ENCODE assay signal across 8 cellular contexts in the genomic region with DNA sequence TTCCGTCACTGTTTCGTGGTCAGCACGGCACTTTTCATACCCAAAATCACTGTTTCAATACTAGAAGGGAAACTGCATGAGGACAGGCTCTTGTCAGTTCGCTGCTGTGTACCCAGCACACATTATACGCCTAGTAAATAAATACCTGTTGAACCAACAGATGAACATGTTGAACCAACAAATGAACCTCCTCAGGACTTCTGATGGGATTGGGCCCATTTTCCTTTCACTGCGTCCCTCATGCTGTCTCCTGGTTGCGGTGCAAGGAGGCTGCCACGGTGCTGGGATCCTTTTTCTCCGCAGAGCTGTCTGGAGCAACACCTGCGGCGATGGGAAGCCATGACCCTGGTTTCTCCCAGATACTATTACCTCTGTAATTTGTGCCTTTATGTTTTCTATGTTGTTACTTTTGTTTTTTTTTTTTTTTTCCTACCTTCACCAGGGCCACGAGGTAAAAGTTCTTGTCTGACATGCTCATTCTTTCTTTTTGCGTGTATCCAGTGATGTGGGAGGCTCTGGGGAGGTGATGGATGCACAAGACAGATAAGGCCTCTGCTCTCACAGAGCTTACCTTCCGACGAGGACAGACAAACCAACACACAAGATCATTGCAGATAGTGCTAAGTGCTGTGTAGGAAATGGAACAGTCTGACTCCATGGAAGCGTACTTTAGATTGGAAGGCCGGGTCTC. TPM values are rescaled to one million over a fixed set of nuclear protein-coding genes. Genes with fewer than 3 reads are reported as not detected.
DNase-seq lines count a peak whose midpoint lies in the region; ATAC-seq, FAIRE-seq and TF ChIP-seq lines count a peak whose summit lies in the region.

No MANE protein-coding gene starts in this region.

- peak overlapping the region; percentile 90 for H3K4me3 ChIP-seq in CD8-positive, alpha-beta T cell (ENCODE audit: low read depth, low read length)
- peak overlapping the region; percentile 61 for H3K4me3 ChIP-seq in PC-9
- H3K4me3 ChIP-seq in endothelial cell of umbilical vein (replicated peaks in 1 of 3; ENCODE audit: insufficient read depth in 1 of 3, low read depth in 1 of 3, low read length in 3 of 3), result peak overlapping the region; percentile 54 to 98 (median 81)
- peak overlapping the region; percentile 84 to 94 for H3K4me3 ChIP-seq in neutrophil (ENCODE audit: low read depth in 1 of 2, low read length in 1 of 2)

- peaks cover 51% of the 10 kb centered on the region for H3K4me1 ChIP-seq in CD8-positive, alpha-beta T cell (ENCODE audit: insufficient read depth, low read length)
- H3K4me1 ChIP-seq in PC-9 (replicated peaks; ENCODE audit: insufficient read depth) (peaks cover 18% of the 10 kb centered on the region), endothelial cell of umbilical vein (ENCODE audit: control insufficient read depth, extremely low read depth, insufficient read depth, low read length) (peaks cover 14% of the 10 kb centered on the region), neutrophil (ENCODE audit: control insufficient read depth in 1 of 2, insufficient read depth in 1 of 2, low read depth in 1 of 2, low read length in 1 of 2) (peaks cover 34% of the 10 kb centered on the region in 2 experiments)

- intact Hi-C loops in CD8-positive, alpha-beta T cell (cut with DNase I, micrococcal nuclease), result loop anchor here (1.0 to 10.0 kb wide), 11 partner anchors 19 to 1039 kb away; a partner anchor contains a TSS
- intact Hi-C loops in PC-9 (cut with micrococcal nuclease; ENCODE audit: unreplicated experiment) (loop anchor here (1.0 kb wide), 1 partner anchor 81 kb away; a partner anchor contains a TSS), endothelial cell of umbilical vein (cut with micrococcal nuclease) (loop anchor here (1.0 to 5.0 kb wide), 5 partner anchors 17 to 153 kb away; a partner anchor contains a TSS)

- H3K9me3 ChIP-seq in CD8-positive, alpha-beta T cell (ENCODE audit: low read length), result no peaks in the 10 kb centered on the region
- H3K9me3 ChIP-seq in PC-9 (ENCODE audit: insufficient read depth, low read depth), result no peaks in the 10 kb centered on the region
- H3K9me3 ChIP-seq in endothelial cell of umbilical vein (replicated peaks; ENCODE audit: control insufficient read depth, insufficient read depth, low read length), result no peaks in the 10 kb centered on the region
- no peaks in the 10 kb centered on the region for H3K9me3 ChIP-seq in neutrophil

- DNase-seq in CD8-positive, alpha-beta T cell, result no peak
- DNase-seq in PC-9 (no peak), endothelial cell of umbilical vein (ENCODE audit: low read depth, low spot score) (no peak), NCI-H446 (lab: John Stamatoyannopoulos, UW) (no peak), KG1 (lab: John Stamatoyannopoulos, UW) (no peak), RKO (ENCODE audit: low spot score) (no peak)

- H3K9me2 ChIP-seq in PC-9 (ENCODE audit: insufficient read depth), result no peaks in the 10 kb centered on the region

- H3K9me1 ChIP-seq in endothelial cell of umbilical vein (replicated peaks; ENCODE audit: control insufficient read depth, extremely low read depth, insufficient read depth, low read length), result no peaks in the 10 kb centered on the region

- peak overlapping the region; percentile 88 for H3K4me3 Mint-ChIP-seq in CD8-positive, alpha-beta T cell

- H3K27ac Mint-ChIP-seq in CD8-positive, alpha-beta T cell, result peak overlapping the region; percentile 96

- no peaks in the 10 kb centered on the region for H3K9me3 Mint-ChIP-seq in CD8-positive, alpha-beta T cell

- TF ChIP-seq POLR2A in endothelial cell of umbilical vein (IDR thresholded peaks at IDR 0.05; ENCODE audit: low read depth, low read length), result no peak

- peak overlapping the region; percentile 99 for H2AFZ ChIP-seq in PC-9
- no peak overlapping the region for H2AFZ ChIP-seq in endothelial cell of umbilical vein (ENCODE audit: low read depth, low read length)

- H4K20me1 ChIP-seq in PC-9 (ENCODE audit: insufficient read depth), result peaks cover 33% of the 10 kb centered on the region
- peaks cover 10% of the 10 kb centered on the region for H4K20me1 ChIP-seq in endothelial cell of umbilical vein (replicated peaks; ENCODE audit: control insufficient read depth, extremely low read depth, insufficient read depth, low read length)

- H3K4me1 Mint-ChIP-seq in CD8-positive, alpha-beta T cell (ENCODE audit: low read depth), result peaks cover 51% of the 10 kb centered on the region

- POLR2A ChIA-PET in CD8-positive, alpha-beta T cell (lab: Charles Lee), result interaction anchor here (1.6 kb wide), 1 partner anchor 80 kb away, joined by 7 read pairs; a partner anchor contains a TSS
- POLR2A ChIA-PET in PC-9 (lab: Charles Lee; ENCODE audit: unreplicated experiment), result no interaction called here
- POLR2A ChIA-PET in endothelial cell of umbilical vein (lab: Charles Lee), result interaction anchor here (0.7 kb wide), 1 partner anchor 8 kb away, joined by 6 read pairs; no protein-coding TSS in a partner anchor

- peaks cover 3% of the 10 kb centered on the region; the same call in 1 of the 2 replicates for H3F3A ChIP-seq in PC-9 (ENCODE audit: insufficient read depth, low read depth)

- H3K27me3 ChIP-seq in CD8-positive, alpha-beta T cell (ENCODE audit: insufficient read depth, low read length), result no peaks in the 10 kb centered on the region
- H3K27me3 ChIP-seq in PC-9 (ENCODE audit: insufficient read depth, low read depth) (no peaks in the 10 kb centered on the region), endothelial cell of umbilical vein (ENCODE audit: control insufficient read depth in 2 of 2, insufficient read depth in 2 of 2, low read length in 2 of 2) (no peaks in the 10 kb centered on the region), neutrophil (peaks cover 11% of the 10 kb centered on the region)

- CTCF ChIA-PET in CD8-positive, alpha-beta T cell (lab: Charles Lee), result interaction anchor here (0.6 kb wide), 1 partner anchor 78 kb away, joined by 3 read pairs; no protein-coding TSS in a partner anchor
- CTCF ChIA-PET in PC-9 (lab: Charles Lee) (interaction anchor here (0.7 kb wide), 1 partner anchor 120 kb away, joined by 9 read pairs; no protein-coding TSS in a partner anchor), endothelial cell of umbilical vein (lab: Charles Lee) (no interaction called here)

- H3K27me3 Mint-ChIP-seq in CD8-positive, alpha-beta T cell (ENCODE audit: low read depth), result no peaks in the 10 kb centered on the region

- TSS peak; percentile 47 for BruUV-seq in PC-9 (replicated peaks; lab: Mats Ljungman, UMichigan)
- BruUV-seq in endothelial cell of umbilical vein (replicated peaks; lab: Mats Ljungman, UMichigan), result no TSS peak

- FAIRE-seq in endothelial cell of umbilical vein (lab: Jason Lieb, UNC), result no peak

- dilution Hi-C loops in endothelial cell of umbilical vein (cut with MboI; ENCODE audit: extremely low pct_ligation_motif_present, low sequenced_read_pairs), result no loop called here

- H3K9ac ChIP-seq in endothelial cell of umbilical vein (replicated peaks; ENCODE audit: extremely low read depth, insufficient read depth, low read length), result peak overlapping the region; percentile 87

- peaks cover 36% of the 10 kb centered on the region for H3K36me3 Mint-ChIP-seq in CD8-positive, alpha-beta T cell

- peak overlapping the region; percentile 98 for H3K27ac ChIP-seq in CD8-positive, alpha-beta T cell (ENCODE audit: low read depth, low read length)
- H3K27ac ChIP-seq in PC-9, result no peak overlapping the region
- peak overlapping the region; percentile 74 for H3K27ac ChIP-seq in endothelial cell of umbilical vein (ENCODE audit: insufficient read depth, low read depth, low read length)
- peak overlapping the region; percentile 92 for H3K27ac ChIP-seq in neutrophil

- peak overlapping the region; percentile 85 for H3K4me2 ChIP-seq in PC-9
- peak overlapping the region; percentile 72 for H3K4me2 ChIP-seq in endothelial cell of umbilical vein (ENCODE audit: insufficient read depth, low read length)

- no peak for ATAC-seq in CD8-positive, alpha-beta T cell
- ATAC-seq in HG02870 (IDR thresholded peaks at IDR 0.05; ENCODE audit: unreplicated experiment), result no peak

- H3K36me3 ChIP-seq in CD8-positive, alpha-beta T cell (ENCODE audit: insufficient read depth, low read length), result no peaks in the 10 kb centered on the region
- H3K36me3 ChIP-seq in PC-9 (ENCODE audit: low read depth) (peaks cover 29% of the 10 kb centered on the region), endothelial cell of umbilical vein (ENCODE audit: control insufficient read depth in 2 of 2, extremely low read depth in 1 of 2, insufficient read depth in 2 of 2, low read length in 2 of 2) (peaks cover 2 to 3% of the 10 kb centered on the region in 2 experiments), neutrophil (peaks cover 11% of the 10 kb centered on the region)

- TF ChIP-seq CTCF in CD8-positive, alpha-beta T cell (IDR thresholded peaks at IDR 0.05), result no peak
- TF ChIP-seq CTCF in PC-9 (conservative IDR thresholded peaks at IDR 0.05) (no peak), endothelial cell of umbilical vein (IDR thresholded peaks at IDR 0.05; ENCODE audit: extremely low read depth in 1 of 2, insufficient read depth in 1 of 2, low read depth in 1 of 2, low read length in 2 of 2) (no peak), neutrophil (IDR thresholded peaks at IDR 0.05) (no peak)

- H3K79me2 ChIP-seq in PC-9 (ENCODE audit: low read depth) (peaks cover 60% of the 10 kb centered on the region), endothelial cell of umbilical vein (ENCODE audit: control insufficient read depth, insufficient read depth, low read length) (peaks cover 58% of the 10 kb centered on the region)

TF ChIP-seq in endothelial cell of umbilical vein, 7 proteins besides CTCF, POLR2A, EP300 and RAD21 (continues in another document):
- TF ChIP-seq GATA2 (IDR thresholded peaks at IDR 0.05; ENCODE audit: insufficient read depth, insufficient read length, low read depth, low read length) (no peak), POLR2AphosphoS5 (IDR thresholded peaks at IDR 0.05; ENCODE audit: insufficient read depth, low read depth, low read length) (no peak), JUN (IDR thresholded peaks at IDR 0.05; ENCODE audit: borderline replicate concordance, insufficient read depth, insufficient read length, low read depth) (no peak), EZH2 (IDR thresholded peaks at IDR 0.05; ENCODE audit: borderline replicate concordance, low read depth, low read length, severe bottlenecking) (no peak), MYC (IDR thresholded peaks at IDR 0.05; ENCODE audit: low read depth, low read length) (no peak), FOS (IDR thresholded peaks at IDR 0.05; ENCODE audit: borderline replicate concordance, insufficient read depth, low read length) (no peak)

RNA-seq across cellular contexts. Expression of a gene that starts 1.1 kb away (rescaled TPM):
- total RNA-seq in CD8-positive, alpha-beta T cell, result 10 to 100 TPM; 29.3 to 32.3 TPM
- 73.0 and 80.6 TPM in 2 replicates for total RNA-seq in PC-9 (2021)
- total RNA-seq in endothelial cell of umbilical vein, result 47.8 and 48.9 TPM in 2 replicates
- polyA plus RNA-seq in endothelial cell of umbilical vein, result 13.1 and 17.9 TPM in 2 replicates
- polyA plus RNA-seq in endothelial cell of umbilical vein (2011; cell fraction: cytosol; rRNA removed), result 26.5 and 32.2 TPM in 2 replicates
- 21.8 and 26.6 TPM in 2 replicates for polyA plus RNA-seq in endothelial cell of umbilical vein (2011; cell fraction: nucleus; rRNA removed)
- 38.3 and 39.6 TPM in 2 replicates for polyA plus RNA-seq in endothelial cell of umbilical vein (2012)
- polyA minus RNA-seq in endothelial cell of umbilical vein, result 15.8 and 16.0 TPM in 2 replicates
- polyA minus RNA-seq in endothelial cell of umbilical vein (2011; cell fraction: cytosol; rRNA and poly(A)+ RNA removed), result 28.3 TPM
- 14.0 and 22.9 TPM in 2 replicates for polyA minus RNA-seq in endothelial cell of umbilical vein (2011; cell fraction: nucleus; rRNA and poly(A)+ RNA removed)
